ENCODE assay signal across 8 cellular contexts in genomic region chr19:1881393-1882088, GRCh38. TPM values are rescaled to one million over a fixed set of nuclear protein-coding genes. Genes with fewer than 3 reads are reported as not detected.
DNase-seq lines count a peak whose midpoint lies in the region; ATAC-seq and TF ChIP-seq lines count a peak whose summit lies in the region.
"Not testable (repeated sequence)": the region's sequence is repeated elsewhere in the genome, so short reads cannot be mapped to it uniquely, and the experiment has no call there.

No MANE protein-coding gene starts in this region.

- not testable (repeated sequence) for ATAC-seq in CD4-positive, alpha-beta T cell (ENCODE audit: poor library complexity); central memory CD8-positive, alpha-beta T cell (replicated peaks; ENCODE audit: extremely low read depth, poor library complexity, severe bottlenecking)

- H3K27ac Mint-ChIP-seq in CD4-positive, alpha-beta T cell: peak overlapping the region; percentile 100
- peak overlapping the region; percentile 97 for H3K27ac Mint-ChIP-seq in T-helper 1 cell treated with Interleukin-12 subunit alpha and Interleukin-12 subunit beta and Interleukin-4 antibody, amounts not matched to agents 30 μg/mL and 1 μg/mL, for 36 hours
- H3K27ac Mint-ChIP-seq in activated T-helper 2 cell treated with anti-CD3 and anti-CD28 coated beads, Interferon-gamma antibody, Interleukin-2, Interleukin-4, amounts not matched to agents 10 μg/mL and 5 μg/mL and 100 μg/mL, durations not matched to agents 14 hours and 24 hours and 36 hours: peak overlapping the region; percentile 96
- peak overlapping the region; percentile 99 for H3K27ac Mint-ChIP-seq in central memory CD8-positive, alpha-beta T cell (ENCODE audit: low read depth)

- peaks cover 34% of the 10 kb centered on the region for H3K36me3 Mint-ChIP-seq in CD4-positive, alpha-beta T cell (ENCODE audit: low read depth)
- peaks cover 23% of the 10 kb centered on the region for H3K36me3 Mint-ChIP-seq in T-helper 1 cell treated with Interleukin-12 subunit alpha and Interleukin-12 subunit beta and Interleukin-4 antibody, amounts not matched to agents 30 μg/mL and 1 μg/mL, for 36 hours (ENCODE audit: low read depth)
- H3K36me3 Mint-ChIP-seq in activated T-helper 2 cell treated with anti-CD3 and anti-CD28 coated beads, Interferon-gamma antibody, Interleukin-2, Interleukin-4, amounts not matched to agents 10 μg/mL and 5 μg/mL and 100 μg/mL, durations not matched to agents 14 hours and 24 hours and 36 hours (ENCODE audit: low read depth): peaks cover 16% of the 10 kb centered on the region
- peaks cover 44% of the 10 kb centered on the region for H3K36me3 Mint-ChIP-seq in central memory CD8-positive, alpha-beta T cell (ENCODE audit: insufficient read depth)

- H3K27me3 ChIP-seq in CD4-positive, alpha-beta T cell (ENCODE audit: control insufficient read depth, insufficient read depth, low read length); left ventricle myocardium inferior (ENCODE audit: low read depth); sigmoid colon; thymus (ENCODE audit: control insufficient read depth, insufficient read depth): not testable (repeated sequence)

- H3K4me3 Mint-ChIP-seq in CD4-positive, alpha-beta T cell: peak overlapping the region; percentile 99
- peak overlapping the region; percentile 98 for H3K4me3 Mint-ChIP-seq in T-helper 1 cell treated with Interleukin-12 subunit alpha and Interleukin-12 subunit beta and Interleukin-4 antibody, amounts not matched to agents 30 μg/mL and 1 μg/mL, for 36 hours
- peak overlapping the region; percentile 99 for H3K4me3 Mint-ChIP-seq in activated T-helper 2 cell treated with anti-CD3 and anti-CD28 coated beads, Interferon-gamma antibody, Interleukin-2, Interleukin-4, amounts not matched to agents 10 μg/mL and 5 μg/mL and 100 μg/mL, durations not matched to agents 14 hours and 24 hours and 36 hours (ENCODE audit: low read depth)
- peak overlapping the region; percentile 98 for H3K4me3 Mint-ChIP-seq in central memory CD8-positive, alpha-beta T cell

- POLR2A ChIA-PET in CD4-positive, alpha-beta T cell (lab: Charles Lee): interaction anchor here (1.0 to 1.5 kb wide), 2 partner anchors 15 to 16 kb away, joined by 3 to 8 read pairs; no protein-coding TSS in a partner anchor

- H3K36me3 ChIP-seq in left ventricle myocardium inferior, sigmoid colon: not testable (repeated sequence)
- H3K36me3 ChIP-seq in thymus (ENCODE audit: control insufficient read depth, insufficient read depth): peaks cover 13% of the 10 kb centered on the region

- TF ChIP-seq CTCF in CD4-positive, alpha-beta T cell (IDR thresholded peaks at IDR 0.05); left ventricle myocardium inferior (IDR thresholded peaks at IDR 0.05; ENCODE audit: borderline replicate concordance); sigmoid colon (IDR thresholded peaks at IDR 0.05): not testable (repeated sequence)

- H3K4me1 ChIP-seq in left ventricle myocardium inferior (peaks cover 60% of the 10 kb centered on the region), sigmoid colon (peaks cover 0 to 51% (median 45%) of the 10 kb centered on the region in 4 donors), thymus (ENCODE audit: control insufficient read depth, insufficient read depth, low read length) (peaks cover 23% of the 10 kb centered on the region)

- 75 to 82% methylated on average over 44 of the region's 44 CpGs for WGBS in sigmoid colon, 2 donors
- WGBS in thymus: 96% methylated on average over 43 of the region's 44 CpGs

- intact Hi-C loops in CD4-positive, alpha-beta T cell (cut with DNase I, micrococcal nuclease): loop anchor here (1.0 to 5.0 kb wide), 3 partner anchors 7 to 206 kb away; no protein-coding TSS in a partner anchor
- intact Hi-C loops in activated T-helper 2 cell treated with anti-CD3 and anti-CD28 coated beads, Interferon-gamma antibody, Interleukin-2, Interleukin-4, amounts not matched to agents 10 μg/mL and 5 μg/mL and 100 μg/mL, durations not matched to agents 14 hours and 24 hours and 36 hours (cut with micrococcal nuclease); left ventricle myocardium inferior (cut with micrococcal nuclease); sigmoid colon (cut with DNase I): not testable (repeated sequence)

- CTCF ChIA-PET in CD4-positive, alpha-beta T cell (lab: Charles Lee): not testable (repeated sequence)

- not testable (repeated sequence) for H3K9me3 ChIP-seq in CD4-positive, alpha-beta T cell (ENCODE audit: control insufficient read depth, low read length); left ventricle myocardium inferior (replicated peaks); sigmoid colon; thymus (ENCODE audit: control insufficient read depth)

- H3K4me3 ChIP-seq in left ventricle myocardium inferior: peak overlapping the region; percentile 85
- H3K4me3 ChIP-seq in sigmoid colon: peak overlapping the region in 3 of 4 donors; percentile 5 to 27 (median 9)
- H3K4me3 ChIP-seq in thymus (ENCODE audit: low read length): peak overlapping the region; percentile 37

- not testable (repeated sequence) for DNase-seq in CD4-positive, alpha-beta T cell; activated T-helper 2 cell treated with anti-CD3 and anti-CD28 coated beads, Interferon-gamma antibody, Interleukin-2, Interleukin-4, amounts not matched to agents 10 μg/mL and 5 μg/mL and 100 μg/mL, durations not matched to agents 14 hours and 24 hours and 36 hours (ENCODE audit: low spot score); central memory CD8-positive, alpha-beta T cell (ENCODE audit: low spot score in 2 of 2); left ventricle myocardium inferior; sigmoid colon
- peak; percentile 85 for DNase-seq in mesenteric fat pad (ENCODE audit: low spot score)

- H3K4me1 Mint-ChIP-seq in CD4-positive, alpha-beta T cell (ENCODE audit: low read depth): peaks cover 37% of the 10 kb centered on the region
- peaks cover 25% of the 10 kb centered on the region for H3K4me1 Mint-ChIP-seq in T-helper 1 cell treated with Interleukin-12 subunit alpha and Interleukin-12 subunit beta and Interleukin-4 antibody, amounts not matched to agents 30 μg/mL and 1 μg/mL, for 36 hours (ENCODE audit: low read depth)
- H3K4me1 Mint-ChIP-seq in activated T-helper 2 cell treated with anti-CD3 and anti-CD28 coated beads, Interferon-gamma antibody, Interleukin-2, Interleukin-4, amounts not matched to agents 10 μg/mL and 5 μg/mL and 100 μg/mL, durations not matched to agents 14 hours and 24 hours and 36 hours (ENCODE audit: low read depth): peaks cover 24% of the 10 kb centered on the region
- H3K4me1 Mint-ChIP-seq in central memory CD8-positive, alpha-beta T cell: peaks cover 30% of the 10 kb centered on the region

- TF ChIP-seq POLR2A in sigmoid colon (IDR thresholded peaks at IDR 0.05): not testable (repeated sequence)

- not testable (repeated sequence) for H3K9me3 Mint-ChIP-seq in CD4-positive, alpha-beta T cell; T-helper 1 cell treated with Interleukin-12 subunit alpha and Interleukin-12 subunit beta and Interleukin-4 antibody, amounts not matched to agents 30 μg/mL and 1 μg/mL, for 36 hours; activated T-helper 2 cell treated with anti-CD3 and anti-CD28 coated beads, Interferon-gamma antibody, Interleukin-2, Interleukin-4, amounts not matched to agents 10 μg/mL and 5 μg/mL and 100 μg/mL, durations not matched to agents 14 hours and 24 hours and 36 hours; central memory CD8-positive, alpha-beta T cell

- not testable (repeated sequence) for H3K27me3 Mint-ChIP-seq in CD4-positive, alpha-beta T cell; T-helper 1 cell treated with Interleukin-12 subunit alpha and Interleukin-12 subunit beta and Interleukin-4 antibody, amounts not matched to agents 30 μg/mL and 1 μg/mL, for 36 hours (ENCODE audit: low read depth); activated T-helper 2 cell treated with anti-CD3 and anti-CD28 coated beads, Interferon-gamma antibody, Interleukin-2, Interleukin-4, amounts not matched to agents 10 μg/mL and 5 μg/mL and 100 μg/mL, durations not matched to agents 14 hours and 24 hours and 36 hours (ENCODE audit: low read depth); central memory CD8-positive, alpha-beta T cell

- peak overlapping the region; percentile 94 for H3K27ac ChIP-seq in CD4-positive, alpha-beta T cell (ENCODE audit: low read depth, low read length)
- H3K27ac ChIP-seq in left ventricle myocardium inferior (replicated peaks) (peak overlapping the region; percentile 90), sigmoid colon (peak overlapping the region; percentile 18 to 84 (median 67)), thymus (ENCODE audit: low read depth) (peak overlapping the region; percentile 89)

- not testable (repeated sequence) for TF ChIP-seq EP300 in sigmoid colon (IDR thresholded peaks at IDR 0.05)

RNA-seq across cellular contexts. Expression of gene ABHD17A, which starts 3.8 kb away (rescaled TPM):
- total RNA-seq in CD4-positive, alpha-beta T cell: 100 to 1,000 TPM; 156 to 172 TPM
- total RNA-seq in activated T-helper 2 cell treated with anti-CD3 and anti-CD28 coated beads, Interferon-gamma antibody, Interleukin-2, Interleukin-4, amounts not matched to agents 10 μg/mL and 5 μg/mL and 100 μg/mL, durations not matched to agents 14 hours and 24 hours and 36 hours: 100 and 102 TPM in 2 replicates
- total RNA-seq in left ventricle myocardium inferior (55.6 TPM), mesenteric fat pad (67.2 TPM), sigmoid colon (10 to 100 TPM; 86.6 to 97.1 (median 92.7) TPM)
- polyA plus RNA-seq in sigmoid colon (10 to 100 TPM; 60.7 to 76.3 (median 69.4) TPM), thymus (90.4 TPM)

RNA-seq across cellular contexts. Expression of gene KLF16, which starts 18.2 kb away (rescaled TPM):
- 10 to 100 TPM; 83.8 to 89.2 TPM for total RNA-seq in CD4-positive, alpha-beta T cell
- total RNA-seq in activated T-helper 2 cell treated with anti-CD3 and anti-CD28 coated beads, Interferon-gamma antibody, Interleukin-2, Interleukin-4, amounts not matched to agents 10 μg/mL and 5 μg/mL and 100 μg/mL, durations not matched to agents 14 hours and 24 hours and 36 hours: 31.2 and 32.1 TPM in 2 replicates
- total RNA-seq in left ventricle myocardium inferior: 6.4 TPM
- total RNA-seq in mesenteric fat pad: 19.0 TPM
- total RNA-seq in sigmoid colon: 10 to 100 TPM in 1 of 4 donors, 1 to 10 TPM in 3; 2.1 to 10.3 (median 4.4) TPM
- 10 to 100 TPM in 2 of 3 donors, 1 to 10 TPM in 1; 8.4 to 20.5 (median 12.5) TPM for polyA plus RNA-seq in sigmoid colon
- polyA plus RNA-seq in thymus: 8.4 TPM

RNA-seq across cellular contexts. Expression of gene ADAT3, which starts 23.7 kb away (rescaled TPM):
- total RNA-seq in CD4-positive, alpha-beta T cell: 1 to 10 TPM; 7.9 to 8.2 TPM
- total RNA-seq in activated T-helper 2 cell treated with anti-CD3 and anti-CD28 coated beads, Interferon-gamma antibody, Interleukin-2, Interleukin-4, amounts not matched to agents 10 μg/mL and 5 μg/mL and 100 μg/mL, durations not matched to agents 14 hours and 24 hours and 36 hours: 9.1 and 9.9 TPM in 2 replicates
- 1.8 TPM for total RNA-seq in left ventricle myocardium inferior
- total RNA-seq in mesenteric fat pad: 6.1 TPM
- total RNA-seq in sigmoid colon: 1 to 10 TPM in 2 of 4 donors, under 1 TPM in 2; 0.33 to 6.2 (median 1.5) TPM
- polyA plus RNA-seq in sigmoid colon: 10 to 100 TPM in 2 of 3 donors, 1 to 10 TPM in 1; 6.6 to 17.4 (median 13.2) TPM
- polyA plus RNA-seq in thymus: 4.5 TPM

RNA-seq across cellular contexts. Expression of gene SCAMP4, which starts 23.7 kb away (rescaled TPM):
- total RNA-seq in CD4-positive, alpha-beta T cell: 10 to 100 TPM; 12.7 to 15.4 TPM
- 35.9 and 37.9 TPM in 2 replicates for total RNA-seq in activated T-helper 2 cell treated with anti-CD3 and anti-CD28 coated beads, Interferon-gamma antibody, Interleukin-2, Interleukin-4, amounts not matched to agents 10 μg/mL and 5 μg/mL and 100 μg/mL, durations not matched to agents 14 hours and 24 hours and 36 hours
- total RNA-seq in left ventricle myocardium inferior (16.2 TPM), mesenteric fat pad (48.4 TPM), sigmoid colon (10 to 100 TPM; 25.8 to 47.0 (median 31.0) TPM)
- polyA plus RNA-seq in sigmoid colon (10 to 100 TPM; 14.4 to 55.4 (median 16.6) TPM), thymus (21.9 TPM)

RNA-seq across cellular contexts. Expression of gene REXO1, which starts 33.3 kb away (rescaled TPM):
- 100 to 1,000 TPM; 106 to 114 TPM for total RNA-seq in CD4-positive, alpha-beta T cell
- total RNA-seq in activated T-helper 2 cell treated with anti-CD3 and anti-CD28 coated beads, Interferon-gamma antibody, Interleukin-2, Interleukin-4, amounts not matched to agents 10 μg/mL and 5 μg/mL and 100 μg/mL, durations not matched to agents 14 hours and 24 hours and 36 hours: 55.2 and 56.6 TPM in 2 replicates
- total RNA-seq in left ventricle myocardium inferior (17.7 TPM), mesenteric fat pad (34.0 TPM), sigmoid colon (10 to 100 TPM in 2 of 4 donors, 1 to 10 TPM in 2; 8.6 to 61.8 (median 13.1) TPM)
- polyA plus RNA-seq in sigmoid colon (10 to 100 TPM in 2 of 3 donors, 1 to 10 TPM in 1; 9.0 to 34.6 (median 11.1) TPM), thymus (28.7 TPM)

Comparison
In these comparisons a context has a peak if more than half of its experiments do, and no peak if none do; other contexts are left out.
1. H3K4me3 ChIP-seq: peak in every context shown above with its lines; median percentile 85 in left ventricle myocardium inferior; 37 in thymus; 9 in sigmoid colon.